ENCODE assay signal across 1 cellular context in the genomic region with DNA sequence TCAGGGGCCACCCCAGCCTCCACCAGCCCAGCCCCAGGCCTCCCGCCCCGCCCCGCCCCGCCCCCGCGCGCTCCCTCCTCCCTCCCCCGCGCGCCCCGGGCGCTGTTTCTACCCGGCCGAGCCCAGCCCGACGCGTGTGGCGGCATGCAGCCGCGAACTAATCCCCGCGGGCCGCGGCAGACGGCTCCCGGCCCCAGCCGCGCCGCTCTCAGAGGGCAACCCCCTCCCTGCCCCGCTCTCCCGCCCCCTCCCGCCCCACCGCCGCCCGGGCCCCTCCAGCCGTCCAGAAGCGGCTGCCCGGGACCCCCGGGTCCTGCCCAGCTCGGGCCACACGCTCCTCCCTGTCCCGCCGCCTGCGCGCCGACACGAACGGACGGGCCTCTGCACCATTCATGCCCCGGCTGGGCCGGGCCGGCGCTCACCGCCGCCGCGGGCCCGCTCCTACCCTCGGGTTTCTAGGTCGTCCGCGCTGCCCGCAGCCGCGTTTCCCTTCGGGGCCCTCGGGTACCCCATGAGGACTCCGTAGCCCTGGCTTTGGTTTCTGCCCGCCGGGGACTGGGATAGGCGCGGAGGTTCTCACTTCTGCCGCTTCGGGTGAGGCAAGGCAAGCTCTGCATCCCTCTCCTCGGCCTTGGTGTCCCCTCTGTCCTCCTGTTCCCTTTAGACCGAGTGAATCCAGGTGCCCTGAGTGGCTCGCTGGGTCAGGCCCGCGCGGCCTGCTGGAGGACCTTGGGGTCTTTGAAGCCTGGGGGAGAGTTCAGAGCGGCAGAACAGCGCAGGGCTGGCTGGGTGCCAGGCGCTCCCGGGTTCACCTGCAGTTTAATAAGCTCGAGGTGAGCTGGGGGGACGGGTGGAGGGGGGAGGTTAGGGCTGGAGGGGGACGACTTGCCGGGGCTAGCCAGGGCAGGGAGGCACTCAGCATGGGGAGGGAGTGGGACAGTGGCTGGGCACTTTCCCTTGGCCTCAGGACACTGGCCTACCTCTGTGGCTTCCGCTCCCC.
TF ChIP-seq lines count a peak whose summit lies in the region.

No MANE protein-coding gene starts in this region.

TF ChIP-seq in GM12878, 131 proteins besides CTCF, POLR2A, EP300 and RAD21 (continues in another document):
- no peak for TF ChIP-seq YY1 (IDR thresholded peaks at IDR 0.05; ENCODE audit: low read depth, low read length)
- TF ChIP-seq NRF1 (conservative IDR thresholded peaks at IDR 0.05; ENCODE audit: low read depth, low read length), result no peak
- no peak for TF ChIP-seq GABPA (IDR thresholded peaks at IDR 0.05; ENCODE audit: low read depth)
- TF ChIP-seq HDGF (IDR thresholded peaks at IDR 0.05), result no peak
- TF ChIP-seq LARP7 (IDR thresholded peaks at IDR 0.05), result peak; percentile 74
- TF ChIP-seq, protein P1, sequence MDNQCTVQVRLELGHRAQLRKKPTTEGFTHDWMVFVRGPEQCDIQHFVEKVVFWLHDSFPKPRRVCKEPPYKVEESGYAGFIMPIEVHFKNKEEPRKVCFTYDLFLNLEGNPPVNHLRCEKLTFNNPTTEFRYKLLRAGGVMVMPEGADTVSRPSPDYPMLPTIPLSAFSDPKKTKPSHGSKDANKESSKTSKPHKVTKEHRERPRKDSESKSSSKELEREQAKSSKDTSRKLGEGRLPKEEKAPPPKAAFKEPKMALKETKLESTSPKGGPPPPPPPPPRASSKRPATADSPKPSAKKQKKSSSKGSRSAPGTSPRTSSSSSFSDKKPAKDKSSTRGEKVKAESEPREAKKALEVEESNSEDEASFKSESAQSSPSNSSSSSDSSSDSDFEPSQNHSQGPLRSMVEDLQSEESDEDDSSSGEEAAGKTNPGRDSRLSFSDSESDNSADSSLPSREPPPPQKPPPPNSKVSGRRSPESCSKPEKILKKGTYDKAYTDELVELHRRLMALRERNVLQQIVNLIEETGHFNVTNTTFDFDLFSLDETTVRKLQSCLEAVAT (IDR thresholded peaks at IDR 0.05), result 0 out of 2 replicates have a peak, but pooled peaks have one; percentile 44
- TF ChIP-seq TCF12 (IDR thresholded peaks at IDR 0.05; ENCODE audit: low read depth, low read length), result no peak
- TF ChIP-seq RFX5 (IDR thresholded peaks at IDR 0.05; ENCODE audit: low read depth, low read length), result no peak
- no peak; the same call in 1 of the 2 replicates for TF ChIP-seq GATAD2B (conservative IDR thresholded peaks at IDR 0.05; ENCODE audit: low read depth)
- TF ChIP-seq BACH1 (IDR thresholded peaks at IDR 0.05; ENCODE audit: borderline replicate concordance), result 0 out of 2 replicates have a peak, but pooled peaks have one; percentile 20
- no peak for TF ChIP-seq ZNF217 (IDR thresholded peaks at IDR 0.05)
- TF ChIP-seq EED (IDR thresholded peaks at IDR 0.05; ENCODE audit: low read depth), result no peak
- TF ChIP-seq ESRRA (IDR thresholded peaks at IDR 0.05; ENCODE audit: low read length), result no peak
- no peak for TF ChIP-seq KAT2A (conservative IDR thresholded peaks at IDR 0.05; ENCODE audit: control insufficient read depth, low read depth, low read length)
- TF ChIP-seq FOXM1 (IDR thresholded peaks at IDR 0.05; ENCODE audit: low read depth, low read length), result no peak
- TF ChIP-seq MXI1 (IDR thresholded peaks at IDR 0.05; ENCODE audit: low read depth, low read length), result no peak
- TF ChIP-seq, protein P2, sequence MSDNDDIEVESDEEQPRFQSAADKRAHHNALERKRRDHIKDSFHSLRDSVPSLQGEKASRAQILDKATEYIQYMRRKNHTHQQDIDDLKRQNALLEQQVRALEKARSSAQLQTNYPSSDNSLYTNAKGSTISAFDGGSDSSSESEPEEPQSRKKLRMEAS (IDR thresholded peaks at IDR 0.05; ENCODE audit: low read depth, low read length), result no peak
- no peak for TF ChIP-seq HDAC6 (IDR thresholded peaks at IDR 0.05; ENCODE audit: unreplicated experiment)
- TF ChIP-seq, protein P3, sequence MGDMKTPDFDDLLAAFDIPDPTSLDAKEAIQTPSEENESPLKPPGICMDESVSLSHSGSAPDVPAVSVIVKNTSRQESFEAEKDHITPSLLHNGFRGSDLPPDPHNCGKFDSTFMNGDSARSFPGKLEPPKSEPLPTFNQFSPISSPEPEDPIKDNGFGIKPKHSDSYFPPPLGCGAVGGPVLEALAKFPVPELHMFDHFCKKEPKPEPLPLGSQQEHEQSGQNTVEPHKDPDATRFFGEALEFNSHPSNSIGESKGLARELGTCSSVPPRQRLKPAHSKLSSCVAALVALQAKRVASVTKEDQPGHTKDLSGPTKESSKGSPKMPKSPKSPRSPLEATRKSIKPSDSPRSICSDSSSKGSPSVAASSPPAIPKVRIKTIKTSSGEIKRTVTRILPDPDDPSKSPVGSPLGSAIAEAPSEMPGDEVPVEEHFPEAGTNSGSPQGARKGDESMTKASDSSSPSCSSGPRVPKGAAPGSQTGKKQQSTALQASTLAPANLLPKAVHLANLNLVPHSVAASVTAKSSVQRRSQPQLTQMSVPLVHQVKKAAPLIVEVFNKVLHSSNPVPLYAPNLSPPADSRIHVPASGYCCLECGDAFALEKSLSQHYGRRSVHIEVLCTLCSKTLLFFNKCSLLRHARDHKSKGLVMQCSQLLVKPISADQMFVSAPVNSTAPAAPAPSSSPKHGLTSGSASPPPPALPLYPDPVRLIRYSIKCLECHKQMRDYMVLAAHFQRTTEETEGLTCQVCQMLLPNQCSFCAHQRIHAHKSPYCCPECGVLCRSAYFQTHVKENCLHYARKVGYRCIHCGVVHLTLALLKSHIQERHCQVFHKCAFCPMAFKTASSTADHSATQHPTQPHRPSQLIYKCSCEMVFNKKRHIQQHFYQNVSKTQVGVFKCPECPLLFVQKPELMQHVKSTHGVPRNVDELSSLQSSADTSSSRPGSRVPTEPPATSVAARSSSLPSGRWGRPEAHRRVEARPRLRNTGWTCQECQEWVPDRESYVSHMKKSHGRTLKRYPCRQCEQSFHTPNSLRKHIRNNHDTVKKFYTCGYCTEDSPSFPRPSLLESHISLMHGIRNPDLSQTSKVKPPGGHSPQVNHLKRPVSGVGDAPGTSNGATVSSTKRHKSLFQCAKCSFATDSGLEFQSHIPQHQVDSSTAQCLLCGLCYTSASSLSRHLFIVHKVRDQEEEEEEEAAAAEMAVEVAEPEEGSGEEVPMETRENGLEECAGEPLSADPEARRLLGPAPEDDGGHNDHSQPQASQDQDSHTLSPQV (IDR thresholded peaks at IDR 0.05), result no peak
- TF ChIP-seq TAF1 (IDR thresholded peaks at IDR 0.05; ENCODE audit: borderline replicate concordance, low read depth, low read length), result peak; percentile 22; the same call in 1 of the 2 replicates
- no peak for TF ChIP-seq RUNX3 (IDR thresholded peaks at IDR 0.05; ENCODE audit: low read length)
- 0 out of 2 replicates have a peak, but pooled peaks have one; percentile 28 for TF ChIP-seq NR2F1 (conservative IDR thresholded peaks at IDR 0.05)
- TF ChIP-seq SIX5 (IDR thresholded peaks at IDR 0.05; ENCODE audit: low read depth, low read length, severe bottlenecking), result no peak
- TF ChIP-seq, protein P4, sequence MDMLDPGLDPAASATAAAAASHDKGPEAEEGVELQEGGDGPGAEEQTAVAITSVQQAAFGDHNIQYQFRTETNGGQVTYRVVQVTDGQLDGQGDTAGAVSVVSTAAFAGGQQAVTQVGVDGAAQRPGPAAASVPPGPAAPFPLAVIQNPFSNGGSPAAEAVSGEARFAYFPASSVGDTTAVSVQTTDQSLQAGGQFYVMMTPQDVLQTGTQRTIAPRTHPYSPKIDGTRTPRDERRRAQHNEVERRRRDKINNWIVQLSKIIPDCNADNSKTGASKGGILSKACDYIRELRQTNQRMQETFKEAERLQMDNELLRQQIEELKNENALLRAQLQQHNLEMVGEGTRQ (IDR thresholded peaks at IDR 0.05; ENCODE audit: borderline replicate concordance, low read depth, low read length), result no peak
- 0 out of 2 replicates have a peak, but pooled peaks have one; percentile 27 for TF ChIP-seq RCOR1 (conservative IDR thresholded peaks at IDR 0.05; ENCODE audit: low read depth, low read length)
- peak in 1 of 2 experiments; percentile 75; a peak in 1 of 3 replicates for TF ChIP-seq EGR1 (IDR thresholded peaks at IDR 0.05; ENCODE audit: borderline replicate concordance in 1 of 2, low read depth in 2 of 2, low read length in 2 of 2)
- no peak for TF ChIP-seq BCL11A (IDR thresholded peaks at IDR 0.05; ENCODE audit: low read depth, low read length)
- TF ChIP-seq POU2F2 (IDR thresholded peaks at IDR 0.05; ENCODE audit: borderline replicate concordance, low read depth, low read length), result no peak
- TF ChIP-seq SREBF1 (IDR thresholded peaks at IDR 0.05; ENCODE audit: low read length), result no peak
- TF ChIP-seq SMC3 (IDR thresholded peaks at IDR 0.05; ENCODE audit: borderline replicate concordance, low read length), result no peak
- no peak for TF ChIP-seq POLR2AphosphoS5 (IDR thresholded peaks at IDR 0.05; ENCODE audit: low read length)
- TF ChIP-seq SMAD1 (IDR thresholded peaks at IDR 0.05; ENCODE audit: low read depth, partially characterized antibody), result peak; percentile 24
- TF ChIP-seq RELA (IDR thresholded peaks at IDR 0.05; ENCODE audit: borderline replicate concordance, partially characterized antibody), result no peak
- no peak for TF ChIP-seq MEF2B (IDR thresholded peaks at IDR 0.05; ENCODE audit: partially characterized antibody, poor library complexity, severe bottlenecking)
- TF ChIP-seq, protein P5, sequence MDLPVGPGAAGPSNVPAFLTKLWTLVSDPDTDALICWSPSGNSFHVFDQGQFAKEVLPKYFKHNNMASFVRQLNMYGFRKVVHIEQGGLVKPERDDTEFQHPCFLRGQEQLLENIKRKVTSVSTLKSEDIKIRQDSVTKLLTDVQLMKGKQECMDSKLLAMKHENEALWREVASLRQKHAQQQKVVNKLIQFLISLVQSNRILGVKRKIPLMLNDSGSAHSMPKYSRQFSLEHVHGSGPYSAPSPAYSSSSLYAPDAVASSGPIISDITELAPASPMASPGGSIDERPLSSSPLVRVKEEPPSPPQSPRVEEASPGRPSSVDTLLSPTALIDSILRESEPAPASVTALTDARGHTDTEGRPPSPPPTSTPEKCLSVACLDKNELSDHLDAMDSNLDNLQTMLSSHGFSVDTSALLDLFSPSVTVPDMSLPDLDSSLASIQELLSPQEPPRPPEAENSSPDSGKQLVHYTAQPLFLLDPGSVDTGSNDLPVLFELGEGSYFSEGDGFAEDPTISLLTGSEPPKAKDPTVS (IDR thresholded peaks at IDR 0.05; ENCODE audit: low read depth, low read length), result no peak
- TF ChIP-seq, protein P6, sequence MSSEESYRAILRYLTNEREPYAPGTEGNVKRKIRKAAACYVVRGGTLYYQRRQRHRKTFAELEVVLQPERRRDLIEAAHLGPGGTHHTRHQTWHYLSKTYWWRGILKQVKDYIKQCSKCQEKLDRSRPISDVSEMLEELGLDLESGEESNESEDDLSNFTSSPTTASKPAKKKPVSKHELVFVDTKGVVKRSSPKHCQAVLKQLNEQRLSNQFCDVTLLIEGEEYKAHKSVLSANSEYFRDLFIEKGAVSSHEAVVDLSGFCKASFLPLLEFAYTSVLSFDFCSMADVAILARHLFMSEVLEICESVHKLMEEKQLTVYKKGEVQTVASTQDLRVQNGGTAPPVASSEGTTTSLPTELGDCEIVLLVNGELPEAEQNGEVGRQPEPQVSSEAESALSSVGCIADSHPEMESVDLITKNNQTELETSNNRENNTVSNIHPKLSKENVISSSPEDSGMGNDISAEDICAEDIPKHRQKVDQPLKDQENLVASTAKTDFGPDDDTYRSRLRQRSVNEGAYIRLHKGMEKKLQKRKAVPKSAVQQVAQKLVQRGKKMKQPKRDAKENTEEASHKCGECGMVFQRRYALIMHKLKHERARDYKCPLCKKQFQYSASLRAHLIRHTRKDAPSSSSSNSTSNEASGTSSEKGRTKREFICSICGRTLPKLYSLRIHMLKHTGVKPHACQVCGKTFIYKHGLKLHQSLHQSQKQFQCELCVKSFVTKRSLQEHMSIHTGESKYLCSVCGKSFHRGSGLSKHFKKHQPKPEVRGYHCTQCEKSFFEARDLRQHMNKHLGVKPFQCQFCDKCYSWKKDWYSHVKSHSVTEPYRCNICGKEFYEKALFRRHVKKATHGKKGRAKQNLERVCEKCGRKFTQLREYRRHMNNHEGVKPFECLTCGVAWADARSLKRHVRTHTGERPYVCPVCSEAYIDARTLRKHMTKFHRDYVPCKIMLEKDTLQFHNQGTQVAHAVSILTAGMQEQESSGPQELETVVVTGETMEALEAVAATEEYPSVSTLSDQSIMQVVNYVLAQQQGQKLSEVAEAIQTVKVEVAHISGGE (CRISPR knock-in tag; IDR thresholded peaks at IDR 0.05), result no peak
- no peak for TF ChIP-seq SIN3A (IDR thresholded peaks at IDR 0.05; ENCODE audit: low read depth, low read length)
- TF ChIP-seq BHLHE40 (IDR thresholded peaks at IDR 0.05; ENCODE audit: borderline replicate concordance in 1 of 2, low read depth in 2 of 2, low read length in 1 of 2), result peak in 1 of 2 experiments; percentile 27; a peak in 1 of 4 replicates
- no peak for TF ChIP-seq RB1 (IDR thresholded peaks at IDR 0.05; ENCODE audit: borderline replicate concordance)
- TF ChIP-seq, protein P7, sequence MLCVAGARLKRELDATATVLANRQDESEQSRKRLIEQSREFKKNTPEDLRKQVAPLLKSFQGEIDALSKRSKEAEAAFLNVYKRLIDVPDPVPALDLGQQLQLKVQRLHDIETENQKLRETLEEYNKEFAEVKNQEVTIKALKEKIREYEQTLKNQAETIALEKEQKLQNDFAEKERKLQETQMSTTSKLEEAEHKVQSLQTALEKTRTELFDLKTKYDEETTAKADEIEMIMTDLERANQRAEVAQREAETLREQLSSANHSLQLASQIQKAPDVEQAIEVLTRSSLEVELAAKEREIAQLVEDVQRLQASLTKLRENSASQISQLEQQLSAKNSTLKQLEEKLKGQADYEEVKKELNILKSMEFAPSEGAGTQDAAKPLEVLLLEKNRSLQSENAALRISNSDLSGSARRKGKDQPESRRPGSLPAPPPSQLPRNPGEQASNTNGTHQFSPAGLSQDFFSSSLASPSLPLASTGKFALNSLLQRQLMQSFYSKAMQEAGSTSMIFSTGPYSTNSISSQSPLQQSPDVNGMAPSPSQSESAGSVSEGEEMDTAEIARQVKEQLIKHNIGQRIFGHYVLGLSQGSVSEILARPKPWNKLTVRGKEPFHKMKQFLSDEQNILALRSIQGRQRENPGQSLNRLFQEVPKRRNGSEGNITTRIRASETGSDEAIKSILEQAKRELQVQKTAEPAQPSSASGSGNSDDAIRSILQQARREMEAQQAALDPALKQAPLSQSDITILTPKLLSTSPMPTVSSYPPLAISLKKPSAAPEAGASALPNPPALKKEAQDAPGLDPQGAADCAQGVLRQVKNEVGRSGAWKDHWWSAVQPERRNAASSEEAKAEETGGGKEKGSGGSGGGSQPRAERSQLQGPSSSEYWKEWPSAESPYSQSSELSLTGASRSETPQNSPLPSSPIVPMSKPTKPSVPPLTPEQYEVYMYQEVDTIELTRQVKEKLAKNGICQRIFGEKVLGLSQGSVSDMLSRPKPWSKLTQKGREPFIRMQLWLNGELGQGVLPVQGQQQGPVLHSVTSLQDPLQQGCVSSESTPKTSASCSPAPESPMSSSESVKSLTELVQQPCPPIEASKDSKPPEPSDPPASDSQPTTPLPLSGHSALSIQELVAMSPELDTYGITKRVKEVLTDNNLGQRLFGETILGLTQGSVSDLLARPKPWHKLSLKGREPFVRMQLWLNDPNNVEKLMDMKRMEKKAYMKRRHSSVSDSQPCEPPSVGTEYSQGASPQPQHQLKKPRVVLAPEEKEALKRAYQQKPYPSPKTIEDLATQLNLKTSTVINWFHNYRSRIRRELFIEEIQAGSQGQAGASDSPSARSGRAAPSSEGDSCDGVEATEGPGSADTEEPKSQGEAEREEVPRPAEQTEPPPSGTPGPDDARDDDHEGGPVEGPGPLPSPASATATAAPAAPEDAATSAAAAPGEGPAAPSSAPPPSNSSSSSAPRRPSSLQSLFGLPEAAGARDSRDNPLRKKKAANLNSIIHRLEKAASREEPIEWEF (IDR thresholded peaks at IDR 0.05; ENCODE audit: insufficient replicate concordance, low read depth, low read length), result no peak
